ENCODE assay signal across 24 cellular contexts in genomic region chr9:137697193-137697592, GRCh38.
DNase-seq lines count a peak whose midpoint lies in the region; ATAC-seq and TF ChIP-seq lines count a peak whose summit lies in the region.
"Had no signal": no experiment of that assay in that cellular context is flagged by ENCODE, and none has a peak within 500 bp of the region (broad histone marks: within the 10 kb centered on the region; RNA-seq: fewer than 3 reads in every experiment).

No MANE protein-coding gene starts in this region.

- H3K27me3 Mint-ChIP-seq in natural killer cell (ENCODE audit: low read depth in 2 of 2) (no peaks in the 10 kb centered on the region), chondrocyte (ENCODE audit: low read depth) (no peaks in the 10 kb centered on the region), neural progenitor cell (ENCODE audit: insufficient read depth, low read depth) (peaks cover 4% of the 10 kb centered on the region)
- no peaks in the 10 kb centered on the region for H3K27me3 Mint-ChIP-seq in natural killer cell treated with Interleukin-12 subunit alpha and Interleukin-12 subunit beta and Interleukin-15 and Interleukin-18, amount 100 ng/mL, for 72 hours
- H3K27me3 Mint-ChIP-seq: CD8-positive, alpha-beta memory T cell had no signal

- H3F3A ChIP-seq in neural progenitor cell (ENCODE audit: low read depth): peaks cover 3% of the 10 kb centered on the region

- H3K4me1 ChIP-seq in osteoblast (ENCODE audit: insufficient read depth, low read length) (peaks cover 7% of the 10 kb centered on the region), neural progenitor cell (peaks cover 14% of the 10 kb centered on the region)
- H3K4me1 ChIP-seq: SJCRH30 had no signal

- no peaks in the 10 kb centered on the region for H3K36me3 Mint-ChIP-seq in natural killer cell
- no peaks in the 10 kb centered on the region for H3K36me3 Mint-ChIP-seq in natural killer cell treated with Interleukin-12 subunit alpha and Interleukin-12 subunit beta and Interleukin-15 and Interleukin-18, amount 100 ng/mL, for 72 hours
- no peaks in the 10 kb centered on the region for H3K36me3 Mint-ChIP-seq in chondrocyte (ENCODE audit: low read depth)
- H3K36me3 Mint-ChIP-seq in neural progenitor cell: peaks cover 31% of the 10 kb centered on the region

- no peak for ATAC-seq in natural killer cell
- no peak for ATAC-seq in natural killer cell treated with Interleukin-12 subunit alpha and Interleukin-12 subunit beta and Interleukin-15 and Interleukin-18, amount 100 ng/mL, for 72 hours
- ATAC-seq in GM18502 (IDR thresholded peaks at IDR 0.05; ENCODE audit: poor library complexity, unreplicated experiment): no peak

- H3K79me2 ChIP-seq in osteoblast (ENCODE audit: insufficient read depth, low read length): peaks cover 84% of the 10 kb centered on the region
- peaks cover 92% of the 10 kb centered on the region for H3K79me2 ChIP-seq in neural progenitor cell (ENCODE audit: low read depth)

- no peak for DNase-seq in natural killer cell
- DNase-seq in natural killer cell treated with Interleukin-12 subunit alpha and Interleukin-12 subunit beta and Interleukin-15 and Interleukin-18, amount 100 ng/mL, for 72 hours (ENCODE audit: low spot score): no peak
- DNase-seq in chondrocyte (ENCODE audit: low spot score): peak; percentile 54
- peak; percentile 32 for DNase-seq in osteoblast (ENCODE audit: insufficient read length, low spot score, missing footprints)
- DNase-seq in MG63: no peak
- no peak for DNase-seq in neural progenitor cell (ENCODE audit: low spot score)
- DNase-seq: AML-193; Calu3; CD8-positive, alpha-beta memory T cell; DMS153; EL; GF-D8; IMR-90; MV-4-11; NCI-H1105 treated with DMSO at 0.1 percent for 48 hours; NCI-H2081; NCI-H2171 treated with DMSO at 0.1 percent for 48 hours; NCI-H526; Peyer's patch; SJCRH30 had no signal

- no peaks in the 10 kb centered on the region for H3K36me3 ChIP-seq in osteoblast (ENCODE audit: insufficient read depth, low read length)
- no peaks in the 10 kb centered on the region; the same call in 1 of the 2 replicates for H3K36me3 ChIP-seq in MG63
- H3K36me3 ChIP-seq in neural progenitor cell: peaks cover 4% of the 10 kb centered on the region
- H3K36me3 ChIP-seq: HAP-1, Peyer's patch had no signal

- no peak overlapping the region for H3K4me2 ChIP-seq in osteoblast (ENCODE audit: insufficient read depth, low read length)
- H3K4me2 ChIP-seq in neural progenitor cell: no peak overlapping the region
- H3K4me2 ChIP-seq: KMS-11 had no signal

- no peaks in the 10 kb centered on the region for H3K9me3 Mint-ChIP-seq in natural killer cell
- no peaks in the 10 kb centered on the region for H3K9me3 Mint-ChIP-seq in natural killer cell treated with Interleukin-12 subunit alpha and Interleukin-12 subunit beta and Interleukin-15 and Interleukin-18, amount 100 ng/mL, for 72 hours
- H3K9me3 Mint-ChIP-seq in chondrocyte (ENCODE audit: low read depth): no peaks in the 10 kb centered on the region
- peaks cover 19% of the 10 kb centered on the region for H3K9me3 Mint-ChIP-seq in neural progenitor cell

- H3K9me3 ChIP-seq in osteoblast (ENCODE audit: low read depth, low read length) (no peaks in the 10 kb centered on the region), MG63 (peaks cover 5% of the 10 kb centered on the region), neural progenitor cell (ENCODE audit: low read depth) (no peaks in the 10 kb centered on the region)

- peak overlapping the region; percentile 72 to 79 for H3K27ac Mint-ChIP-seq in natural killer cell
- H3K27ac Mint-ChIP-seq in natural killer cell treated with Interleukin-12 subunit alpha and Interleukin-12 subunit beta and Interleukin-15 and Interleukin-18, amount 100 ng/mL, for 72 hours: peak overlapping the region in 1 of 2 donors; percentile 57
- no peak overlapping the region for H3K27ac Mint-ChIP-seq in chondrocyte (ENCODE audit: unreplicated experiment)
- no peak overlapping the region for H3K27ac Mint-ChIP-seq in neural progenitor cell

- no peak overlapping the region for H3K9ac ChIP-seq in neural progenitor cell
- H3K9ac ChIP-seq: KMS-11 had no signal

- intact Hi-C loops in natural killer cell (cut with micrococcal nuclease): no loop called here

- H3K27me3 ChIP-seq in osteoblast (ENCODE audit: insufficient read depth, low read length): no peaks in the 10 kb centered on the region
- no peaks in the 10 kb centered on the region for H3K27me3 ChIP-seq in MG63
- no peaks in the 10 kb centered on the region for H3K27me3 ChIP-seq in neural progenitor cell
- H3K27me3 ChIP-seq: Peyer's patch, SJCRH30 had no signal

- H2AFZ ChIP-seq in osteoblast (ENCODE audit: low read length) (no peak overlapping the region), neural progenitor cell (replicated peaks) (no peak overlapping the region)

- H3K4me3 ChIP-seq in osteoblast (ENCODE audit: insufficient read depth, low read length) (no peak overlapping the region), MG63 (no peak overlapping the region), neural progenitor cell (no peak overlapping the region)
- H3K4me3 ChIP-seq: HAP-1, Peyer's patch, SJCRH30 had no signal

- H3K27ac ChIP-seq in osteoblast (ENCODE audit: low read depth, low read length) (no peak overlapping the region), neural progenitor cell (no peak overlapping the region)
- H3K27ac ChIP-seq: C4-2B, KMS-11, Peyer's patch, SJCRH30 had no signal

- TF ChIP-seq CTCF in natural killer cell (IDR thresholded peaks at IDR 0.05): no peak
- no peak for TF ChIP-seq CTCF in chondrocyte (IDR thresholded peaks at IDR 0.05)
- no peak for TF ChIP-seq CTCF in osteoblast (IDR thresholded peaks at IDR 0.05; ENCODE audit: extremely low read depth, low read depth, low read length)
- TF ChIP-seq CTCF in neural progenitor cell (IDR thresholded peaks at IDR 0.05): no peak

- H4K20me1 ChIP-seq in osteoblast (ENCODE audit: insufficient read depth, low read length): peaks cover 57% of the 10 kb centered on the region
- peaks cover 54% of the 10 kb centered on the region for H4K20me1 ChIP-seq in neural progenitor cell (ENCODE audit: low read depth)

- H3K4me1 Mint-ChIP-seq in natural killer cell: peaks cover 53 to 59% of the 10 kb centered on the region in 2 donors
- H3K4me1 Mint-ChIP-seq in natural killer cell treated with Interleukin-12 subunit alpha and Interleukin-12 subunit beta and Interleukin-15 and Interleukin-18, amount 100 ng/mL, for 72 hours (ENCODE audit: low read depth in 2 of 2): peaks cover 43% of the 10 kb centered on the region in 2 donors
- peaks cover 32% of the 10 kb centered on the region for H3K4me1 Mint-ChIP-seq in chondrocyte (ENCODE audit: low read depth)
- peaks cover 14% of the 10 kb centered on the region for H3K4me1 Mint-ChIP-seq in neural progenitor cell

- H3K4me3 Mint-ChIP-seq in natural killer cell: no peak overlapping the region
- H3K4me3 Mint-ChIP-seq in natural killer cell treated with Interleukin-12 subunit alpha and Interleukin-12 subunit beta and Interleukin-15 and Interleukin-18, amount 100 ng/mL, for 72 hours: no peak overlapping the region
- H3K4me3 Mint-ChIP-seq in chondrocyte (ENCODE audit: unreplicated experiment): no peak overlapping the region
- H3K4me3 Mint-ChIP-seq in neural progenitor cell: no peak overlapping the region

Comparison
In these comparisons a context has a peak if more than half of its experiments do, and no peak if none do; other contexts are left out.
1. DNase-seq: peak in chondrocyte (single experiment) and osteoblast (single experiment); none in natural killer cell (single experiment), natural killer cell treated with Interleukin-12 subunit alpha and Interleukin-12 subunit beta and Interleukin-15 and Interleukin-18, amount 100 ng/mL, for 72 hours (single experiment), MG63 (single experiment) and neural progenitor cell (single experiment).
2. H3K27ac Mint-ChIP-seq: peak in natural killer cell (2 of 2); none in chondrocyte (single experiment) and neural progenitor cell (single experiment).